8 cellular contexts compared by ENCODE assay signal in genomic region chr13:94711561-94712286, GRCh38. TPM values are rescaled to one million over a fixed set of nuclear protein-coding genes. Genes with fewer than 3 reads are reported as not detected.
DNase-seq lines count a peak whose midpoint lies in the region; ATAC-seq, FAIRE-seq and TF ChIP-seq lines count a peak whose summit lies in the region.

No MANE protein-coding gene starts in this region.

- TF ChIP-seq POLR2A in GM12878 (IDR thresholded peaks at IDR 0.05; ENCODE audit: low read depth, low read length): no peak

- peak overlapping the region; percentile 47 for H3K4me3 Mint-ChIP-seq in activated naive CD4-positive, alpha-beta T cell treated with anti-CD3 and anti-CD28 coated beads, Interleukin-2, amount 10 ng/mL, durations not matched to agents 7 days and 5 days

- H3K4me3 ChIP-seq in GM12878: no peak overlapping the region

- H3K27ac ChIP-seq in GM12878 (ENCODE audit: control insufficient read depth, insufficient read depth): no peak overlapping the region

- no peaks in the 10 kb centered on the region for H3K36me3 Mint-ChIP-seq in activated naive CD4-positive, alpha-beta T cell treated with anti-CD3 and anti-CD28 coated beads, Interleukin-2, amount 10 ng/mL, durations not matched to agents 7 days and 5 days

- SMC1A ChIA-PET in GM12878 (lab: Charles Lee; ENCODE audit: uncharacterized antibody, unreplicated experiment): no interaction called here

- FAIRE-seq in GM12878 (lab: Jason Lieb, UNC): no peak

- no TSS peak for BruUV-seq in GM12878 (replicated peaks; lab: Mats Ljungman, UMichigan)

- H4K20me1 ChIP-seq in GM12878 (ENCODE audit: control insufficient read depth, insufficient read depth): no peaks in the 10 kb centered on the region

- peaks cover 83% of the 10 kb centered on the region for H3K27me3 Mint-ChIP-seq in activated naive CD4-positive, alpha-beta T cell treated with anti-CD3 and anti-CD28 coated beads, Interleukin-2, amount 10 ng/mL, durations not matched to agents 7 days and 5 days

- H3K4me1 ChIP-seq in GM12878 (ENCODE audit: control insufficient read depth, insufficient read depth, low read length): no peaks in the 10 kb centered on the region

- no peaks in the 10 kb centered on the region for H3K9me3 Mint-ChIP-seq in activated naive CD4-positive, alpha-beta T cell treated with anti-CD3 and anti-CD28 coated beads, Interleukin-2, amount 10 ng/mL, durations not matched to agents 7 days and 5 days

- no peak for TF ChIP-seq CTCF in GM12878 (IDR thresholded peaks at IDR 0.05 in 2 of 3, conservative IDR thresholded peaks at IDR 0.05 in 1 of 3; ENCODE audit: control insufficient read depth in 2 of 3, extremely low read depth in 1 of 3, insufficient read depth in 1 of 3, low read depth in 3 of 3, low read length in 3 of 3)

- RAD21 ChIA-PET in GM12878 (lab: Charles Lee; ENCODE audit: unreplicated experiment): no interaction called here

- POLR2A ChIA-PET in GM12878 (lab: Charles Lee): no interaction called here

- H3K9ac ChIP-seq in GM12878 (ENCODE audit: control insufficient read depth, insufficient read depth, low read length): no peak overlapping the region

- peak; percentile 34 for DNase-seq in activated naive CD4-positive, alpha-beta T cell treated with anti-CD3 and anti-CD28 coated beads, Interleukin-2, amount 10 ng/mL, durations not matched to agents 7 days and 5 days
- DNase-seq in activated naive CD4-positive, alpha-beta T cell treated with anti-CD3 and anti-CD28 coated beads, Interleukin-2, amount 50 U/mL, for 16 hours: no peak
- DNase-seq in GM12878 (ENCODE audit: low read depth, low spot score): no peak
- DNase-seq in lung microvascular endothelial cell (ENCODE audit: low read depth in 2 of 2): peak; percentile 29 to 44
- no peak for DNase-seq in GF-D8 (lab: John Stamatoyannopoulos, UW)
- DNase-seq in NAMALWA (ENCODE audit: low spot score): no peak

- H3K36me3 ChIP-seq in GM12878 (ENCODE audit: control insufficient read depth in 2 of 2, insufficient read depth in 2 of 2, low read length in 1 of 2): no peaks in the 10 kb centered on the region

- H2AFZ ChIP-seq in GM12878 (ENCODE audit: control insufficient read depth, low read depth, low read length): no peak overlapping the region

- no peak overlapping the region for H3K27ac Mint-ChIP-seq in activated naive CD4-positive, alpha-beta T cell treated with anti-CD3 and anti-CD28 coated beads, Interleukin-2, amount 10 ng/mL, durations not matched to agents 7 days and 5 days

- H3K4me1 Mint-ChIP-seq in activated naive CD4-positive, alpha-beta T cell treated with anti-CD3 and anti-CD28 coated beads, Interleukin-2, amount 10 ng/mL, durations not matched to agents 7 days and 5 days: peaks cover 21% of the 10 kb centered on the region

- peak overlapping the region; percentile 59; the same call in 1 of the 2 replicates for H3K4me2 ChIP-seq in GM12878 (ENCODE audit: control insufficient read depth, insufficient read depth)

- TF ChIP-seq EP300 in GM12878 (IDR thresholded peaks at IDR 0.05; ENCODE audit: borderline replicate concordance in 1 of 2, control insufficient read depth in 1 of 2, low read depth in 2 of 2, low read length in 2 of 2): no peak

- CTCF ChIA-PET in activated naive CD4-positive, alpha-beta T cell treated with anti-CD3 and anti-CD28 coated beads, Interleukin-2, amount 10 ng/mL, durations not matched to agents 7 days and 5 days (lab: Charles Lee): no interaction called here
- CTCF ChIA-PET in GM12878 (lab: Yijun Ruan, JAX): no interaction called here

- H3K79me2 ChIP-seq in GM12878 (ENCODE audit: control insufficient read depth, insufficient read depth, low read length): no peaks in the 10 kb centered on the region

- intact Hi-C loops in GM12878 (cut with micrococcal nuclease; ENCODE audit: unreplicated experiment): no loop called here

- in situ Hi-C loops in GM12878 (cut with MboI): no loop called here

- H3K27me3 ChIP-seq in GM12878 (replicated peaks in 1 of 2; ENCODE audit: control insufficient read depth in 2 of 2, insufficient read depth in 2 of 2, low read length in 1 of 2): peaks cover 14 to 40% of the 10 kb centered on the region in 2 experiments

- no peak for TF ChIP-seq RAD21 in GM12878 (IDR thresholded peaks at IDR 0.05; ENCODE audit: insufficient read depth, low read depth, low read length)

- ATAC-seq in HG03159 (IDR thresholded peaks at IDR 0.05; ENCODE audit: unreplicated experiment) (peak; percentile 17), GM12878 (peak; percentile 16; the same call in 2 of the 3 replicates), GM19455 (IDR thresholded peaks at IDR 0.05; ENCODE audit: unreplicated experiment) (no peak)

- H3K9me3 ChIP-seq in GM12878 (replicated peaks; ENCODE audit: control insufficient read depth, insufficient read depth, low read length): no peaks in the 10 kb centered on the region; the same call in 1 of the 3 replicates

- 30% methylated on average over 58 of the region's 97 CpGs for WGBS in GM12878 (ENCODE audit: insufficient coverage, insufficient replicate concordance, low lambda C conversion rate, missing lambda C conversion rate)

TF ChIP-seq in GM12878, 131 proteins besides CTCF, POLR2A, EP300 and RAD21:
- TF ChIP-seq CHD1 (IDR thresholded peaks at IDR 0.05; ENCODE audit: low read depth, low read length) (no peak), SUZ12 (IDR thresholded peaks at IDR 0.05; ENCODE audit: unreplicated experiment) (peak; percentile 30)

RNA-seq across cellular contexts. Expression of gene SOX21, which starts 0.6 kb away (rescaled TPM):
- not detected in 2 replicates for total RNA-seq in GM12878 (2013; cell fraction: nucleolus; rRNA removed)
- total RNA-seq in GM12878 (2014; rRNA removed) (not detected in 2 replicates), GM12878 (2014; rRNA removed; fragmentation: Illumina TruSeq; extraction: Trizol) (not detected in 2 replicates), GM12878 (2021) (not detected in 2 replicates), lung microvascular endothelial cell (0.22 and 0.79 TPM in 2 replicates)
- polyA plus RNA-seq in GM12878 (2011; ENCODE audit: low read depth): not detected
- polyA plus RNA-seq in GM12878 (2011; rRNA removed) (not detected in 2 replicates), GM12878 (2014; fragmentation: Illumina TruSeq; extraction: Trizol) (not detected in 2 replicates), GM12878 (2014; fragmentation: Nextera tagmentation; extraction: Ambion mirVana) (not detected), GM12878 (2014; rRNA removed) (not detected in 2 replicates), GM12878 (2016; fragmentation: Nextera tagmentation; extraction: Ambion mirVana) (not detected)
- not detected in 2 replicates for polyA plus RNA-seq in GM12878 (2011; cell fraction: cytosol; rRNA removed)
- polyA plus RNA-seq in GM12878 (2011; cell fraction: nucleus; rRNA removed): not detected in 2 replicates
- polyA plus RNA-seq in GM12878 (2012): not detected in 2 replicates
- not detected in 2 replicates for polyA minus RNA-seq in GM12878 (2011; rRNA and poly(A)+ RNA removed)
- not detected in 2 replicates for polyA minus RNA-seq in GM12878 (2011; cell fraction: cytosol; rRNA and poly(A)+ RNA removed)
- polyA minus RNA-seq in GM12878 (2011; cell fraction: nucleus; rRNA and poly(A)+ RNA removed): not detected in 2 replicates

Comparison
In these comparisons a context has a peak if more than half of its experiments do, and no peak if none do; other contexts are left out.
1. DNase-seq: peak in activated naive CD4-positive, alpha-beta T cell treated with anti-CD3 and anti-CD28 coated beads, Interleukin-2, amount 10 ng/mL, durations not matched to agents 7 days and 5 days (single experiment) and lung microvascular endothelial cell (2 of 2); none in activated naive CD4-positive, alpha-beta T cell treated with anti-CD3 and anti-CD28 coated beads, Interleukin-2, amount 50 U/mL, for 16 hours (single experiment), GM12878 (single experiment), GF-D8 (single experiment) and NAMALWA (single experiment).